In genomic region chr18:24014986-24015896, GRCh38 we compare ENCODE assay signal across 8 cellular contexts. TPM values are rescaled to one million over a fixed set of nuclear protein-coding genes. Genes with fewer than 3 reads are reported as not detected.
DNase-seq lines count a peak whose midpoint lies in the region; ATAC-seq, FAIRE-seq and TF ChIP-seq lines count a peak whose summit lies in the region.

No MANE protein-coding gene starts in this region.

- H3K27me3 ChIP-seq in Peyer's patch: no peaks in the 10 kb centered on the region

- peaks cover 0 to 18% (median 7%) of the 10 kb centered on the region in 4 donors for H3K4me1 ChIP-seq in Peyer's patch
- no peaks in the 10 kb centered on the region for H3K4me1 ChIP-seq in urinary bladder (ENCODE audit: insufficient read depth)

- peaks cover 39% of the 10 kb centered on the region for H3K36me3 Mint-ChIP-seq in activated naive CD4-positive, alpha-beta T cell treated with anti-CD3 and anti-CD28 coated beads, Interleukin-2, amount 10 ng/mL, durations not matched to agents 7 days and 5 days
- no peaks in the 10 kb centered on the region for H3K36me3 Mint-ChIP-seq in neural crest cell (ENCODE audit: low read depth)

- H3K4me1 Mint-ChIP-seq in activated naive CD4-positive, alpha-beta T cell treated with anti-CD3 and anti-CD28 coated beads, Interleukin-2, amount 10 ng/mL, durations not matched to agents 7 days and 5 days: peaks cover 75% of the 10 kb centered on the region
- H3K4me1 Mint-ChIP-seq in neural crest cell: peaks cover 23% of the 10 kb centered on the region

- FAIRE-seq in frontal cortex (lab: Jason Lieb, UNC): no peak

- no peaks in the 10 kb centered on the region for H3K9me3 ChIP-seq in Peyer's patch

- TF ChIP-seq CTCF in AG09309 (IDR thresholded peaks at IDR 0.05; ENCODE audit: control insufficient read depth, insufficient read depth, low read depth, low read length, missing control alignments) (no peak), Peyer's patch (IDR thresholded peaks at IDR 0.05) (no peak), neural crest cell (conservative IDR thresholded peaks at IDR 0.05) (no peak)

- CTCF ChIA-PET in activated naive CD4-positive, alpha-beta T cell treated with anti-CD3 and anti-CD28 coated beads, Interleukin-2, amount 10 ng/mL, durations not matched to agents 7 days and 5 days (lab: Charles Lee): interaction anchor here (1.1 kb wide), 1 partner anchor 61 kb away, joined by 3 read pairs; no protein-coding TSS in a partner anchor

- no peaks in the 10 kb centered on the region for H3K9me3 Mint-ChIP-seq in activated naive CD4-positive, alpha-beta T cell treated with anti-CD3 and anti-CD28 coated beads, Interleukin-2, amount 10 ng/mL, durations not matched to agents 7 days and 5 days
- H3K9me3 Mint-ChIP-seq in neural crest cell: no peaks in the 10 kb centered on the region

- peak overlapping the region; percentile 96 for H3K27ac Mint-ChIP-seq in activated naive CD4-positive, alpha-beta T cell treated with anti-CD3 and anti-CD28 coated beads, Interleukin-2, amount 10 ng/mL, durations not matched to agents 7 days and 5 days
- peak overlapping the region; percentile 89 for H3K27ac Mint-ChIP-seq in neural crest cell (ENCODE audit: unreplicated experiment)

- 3% methylated on average over 55 of the region's 55 CpGs for WGBS in urinary bladder

- no peak for ATAC-seq in GM18867 (IDR thresholded peaks at IDR 0.05; ENCODE audit: unreplicated experiment)

- H3K27me3 Mint-ChIP-seq in activated naive CD4-positive, alpha-beta T cell treated with anti-CD3 and anti-CD28 coated beads, Interleukin-2, amount 10 ng/mL, durations not matched to agents 7 days and 5 days: no peaks in the 10 kb centered on the region
- H3K27me3 Mint-ChIP-seq in neural crest cell (ENCODE audit: low read depth): peaks cover 21% of the 10 kb centered on the region

- peak; percentile 80 for DNase-seq in AG09309 (ENCODE audit: low read depth)
- peak; percentile 66 for DNase-seq in HCEC 1CT
- DNase-seq in Peyer's patch: peak; percentile 55 to 66 (median 65)
- DNase-seq in activated naive CD4-positive, alpha-beta T cell treated with anti-CD3 and anti-CD28 coated beads, Interleukin-2, amount 10 ng/mL, durations not matched to agents 7 days and 5 days: peak; percentile 67
- peak; percentile 39 to 43 for DNase-seq in frontal cortex (ENCODE audit: low spot score in 2 of 2)
- DNase-seq in neural crest cell (ENCODE audit: low read depth, low spot score): peak; percentile 35

- no peak for TF ChIP-seq POLR2A in Peyer's patch (IDR thresholded peaks at IDR 0.05)

- H3K4me3 ChIP-seq in AG09309 (ENCODE audit: control insufficient read depth, low read depth, low read length) (peak overlapping the region; percentile 83), Peyer's patch (peak overlapping the region; percentile 84 to 90 (median 86)), urinary bladder (ENCODE audit: low read depth, low read length) (peak overlapping the region; percentile 64)

- H3K4me3 Mint-ChIP-seq in activated naive CD4-positive, alpha-beta T cell treated with anti-CD3 and anti-CD28 coated beads, Interleukin-2, amount 10 ng/mL, durations not matched to agents 7 days and 5 days: peak overlapping the region; percentile 97
- peak overlapping the region; percentile 92 for H3K4me3 Mint-ChIP-seq in neural crest cell

- H3K36me3 ChIP-seq in Peyer's patch (no peaks in the 10 kb centered on the region), urinary bladder (ENCODE audit: insufficient read depth) (no peaks in the 10 kb centered on the region)

- H3K27ac ChIP-seq in Peyer's patch: peak overlapping the region; percentile 80 to 94 (median 84)
- peak overlapping the region; percentile 75 for H3K27ac ChIP-seq in urinary bladder (ENCODE audit: low read depth)

RNA-seq across cellular contexts. Expression of gene TTC39C, which starts 0.7 kb away (rescaled TPM):
- total RNA-seq in Peyer's patch (10 to 100 TPM; 11.0 to 32.2 (median 14.2) TPM), frontal cortex (54.2 TPM), neural crest cell (23.0 and 23.5 TPM in 2 replicates), urinary bladder (29.9 TPM)
- polyA plus RNA-seq in urinary bladder: 12.6 TPM
